In the genomic region with DNA sequence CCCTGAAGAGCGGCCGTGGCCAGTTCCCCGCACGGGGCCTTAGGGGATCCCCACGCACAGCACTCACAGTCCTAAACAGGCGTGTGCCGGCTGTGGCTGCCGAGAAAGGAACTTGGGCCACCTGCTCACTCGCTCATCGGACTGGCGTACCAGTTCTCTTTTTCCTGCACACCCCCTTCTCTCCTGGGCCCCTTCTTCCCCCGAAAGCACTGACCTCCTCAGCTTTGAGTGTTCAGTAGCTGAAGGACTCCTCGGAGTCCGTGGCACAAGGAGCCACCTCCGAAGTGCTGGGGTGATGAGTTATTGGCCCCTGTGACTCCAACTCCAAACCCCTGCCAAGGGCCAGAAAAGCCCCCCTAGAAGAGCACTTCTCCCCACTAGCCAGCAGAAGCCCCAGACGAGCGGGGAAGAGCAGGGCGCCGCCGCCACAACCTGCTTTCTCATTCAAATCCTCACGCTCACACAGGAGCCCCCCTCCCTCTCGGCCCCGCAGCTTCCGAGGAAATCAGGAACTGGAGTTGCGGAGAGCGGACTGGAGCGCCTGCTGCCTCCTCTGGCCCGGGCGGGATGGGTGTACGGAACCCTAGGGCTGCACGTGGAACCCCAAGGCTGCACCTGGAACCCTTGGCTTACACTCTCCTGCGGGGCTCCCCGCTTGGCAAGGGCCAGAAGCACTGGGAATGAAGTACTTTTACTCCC, we compare ENCODE assay signal across 1 cellular context.
TF ChIP-seq lines count a peak whose summit lies in the region.

A gene with protein sequence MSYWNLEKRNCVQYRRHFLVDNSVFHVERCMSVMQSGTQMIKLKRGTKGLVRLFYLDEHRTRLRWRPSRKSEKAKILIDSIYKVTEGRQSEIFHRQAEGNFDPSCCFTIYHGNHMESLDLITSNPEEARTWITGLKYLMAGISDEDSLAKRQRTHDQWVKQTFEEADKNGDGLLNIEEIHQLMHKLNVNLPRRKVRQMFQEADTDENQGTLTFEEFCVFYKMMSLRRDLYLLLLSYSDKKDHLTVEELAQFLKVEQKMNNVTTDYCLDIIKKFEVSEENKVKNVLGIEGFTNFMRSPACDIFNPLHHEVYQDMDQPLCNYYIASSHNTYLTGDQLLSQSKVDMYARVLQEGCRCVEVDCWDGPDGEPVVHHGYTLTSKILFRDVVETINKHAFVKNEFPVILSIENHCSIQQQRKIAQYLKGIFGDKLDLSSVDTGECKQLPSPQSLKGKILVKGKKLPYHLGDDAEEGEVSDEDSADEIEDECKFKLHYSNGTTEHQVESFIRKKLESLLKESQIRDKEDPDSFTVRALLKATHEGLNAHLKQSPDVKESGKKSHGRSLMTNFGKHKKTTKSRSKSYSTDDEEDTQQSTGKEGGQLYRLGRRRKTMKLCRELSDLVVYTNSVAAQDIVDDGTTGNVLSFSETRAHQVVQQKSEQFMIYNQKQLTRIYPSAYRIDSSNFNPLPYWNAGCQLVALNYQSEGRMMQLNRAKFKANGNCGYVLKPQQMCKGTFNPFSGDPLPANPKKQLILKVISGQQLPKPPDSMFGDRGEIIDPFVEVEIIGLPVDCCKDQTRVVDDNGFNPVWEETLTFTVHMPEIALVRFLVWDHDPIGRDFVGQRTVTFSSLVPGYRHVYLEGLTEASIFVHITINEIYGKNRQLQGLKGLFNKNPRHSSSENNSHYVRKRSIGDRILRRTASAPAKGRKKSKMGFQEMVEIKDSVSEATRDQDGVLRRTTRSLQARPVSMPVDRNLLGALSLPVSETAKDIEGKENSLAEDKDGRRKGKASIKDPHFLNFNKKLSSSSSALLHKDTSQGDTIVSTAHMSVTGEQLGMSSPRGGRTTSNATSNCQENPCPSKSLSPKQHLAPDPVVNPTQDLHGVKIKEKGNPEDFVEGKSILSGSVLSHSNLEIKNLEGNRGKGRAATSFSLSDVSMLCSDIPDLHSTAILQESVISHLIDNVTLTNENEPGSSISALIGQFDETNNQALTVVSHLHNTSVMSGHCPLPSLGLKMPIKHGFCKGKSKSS (N-terminal part only) (minus strand): TSS at position 446 of the 699 bp plus-strand sequence. CDS start 40,847 bp downstream, outside the sequence.

TF ChIP-seq in HepG2, 621 proteins besides CTCF, POLR2A, EP300 and RAD21 (continued from another document):
- TF ChIP-seq GLI4 (CRISPR knock-in tag; IDR thresholded peaks at IDR 0.05; ENCODE audit: borderline replicate concordance) (no peak), ZFX (CRISPR knock-in tag; IDR thresholded peaks at IDR 0.05; ENCODE audit: low read depth) (peak; percentile 58; the same call in 1 of the 2 replicates), ZNF713 (CRISPR knock-in tag; IDR thresholded peaks at IDR 0.05) (no peak), ZSCAN30 (CRISPR knock-in tag; IDR thresholded peaks at IDR 0.05) (peak; percentile 59; the same call in 1 of the 2 replicates), ZNF17 (CRISPR knock-in tag; IDR thresholded peaks at IDR 0.05) (peak; percentile 54; the same call in 1 of the 2 replicates), HDAC1 (CRISPR knock-in tag; IDR thresholded peaks at IDR 0.05) (peak; percentile 80), JUNB (CRISPR knock-in tag; IDR thresholded peaks at IDR 0.05; ENCODE audit: borderline replicate concordance) (no peak), BORCS8-MEF2B (CRISPR knock-in tag; IDR thresholded peaks at IDR 0.05) (peak; percentile 75; the same call in 1 of the 2 replicates), SOX13 (IDR thresholded peaks at IDR 0.05) (no peak), SOX13 (CRISPR knock-in tag; conservative IDR thresholded peaks at IDR 0.05 in 1 of 2, IDR thresholded peaks at IDR 0.05 in 1 of 2) (peak in 1 of 2 experiments; percentile 68; a peak in 2 of 4 replicates), ZSCAN25 (CRISPR knock-in tag; IDR thresholded peaks at IDR 0.05) (no peak), FOXA1 (IDR thresholded peaks at IDR 0.05) (no peak), FOXA1 (CRISPR knock-in tag; IDR thresholded peaks at IDR 0.05) (0 out of 2 replicates have a peak, but pooled peaks have one; percentile 11), ZNF451 (CRISPR knock-in tag; IDR thresholded peaks at IDR 0.05) (0 out of 2 replicates have a peak, but pooled peaks have one; percentile 47), KDM3A (CRISPR knock-in tag; IDR thresholded peaks at IDR 0.05; ENCODE audit: low read depth) (peak; percentile 40; the same call in 1 of the 2 replicates), ZNF777 (CRISPR knock-in tag; IDR thresholded peaks at IDR 0.05) (peak; percentile 64; the same call in 1 of the 2 replicates), TGIF2 (CRISPR knock-in tag; IDR thresholded peaks at IDR 0.05) (peak; percentile 86; the same call in 1 of the 2 replicates), POLR2G (IDR thresholded peaks at IDR 0.05; ENCODE audit: low read depth, low read length) (0 out of 2 replicates have a peak, but pooled peaks have one; percentile 32), ETV5 (CRISPR knock-in tag; IDR thresholded peaks at IDR 0.05; ENCODE audit: borderline replicate concordance) (peak; percentile 55), RCOR2 (CRISPR knock-in tag; IDR thresholded peaks at IDR 0.05) (peak; percentile 46; the same call in 1 of the 2 replicates), ZNF776 (CRISPR knock-in tag; IDR thresholded peaks at IDR 0.05) (no peak), NCOA2 (CRISPR knock-in tag; IDR thresholded peaks at IDR 0.05) (no peak), KMT2B (CRISPR knock-in tag; IDR thresholded peaks at IDR 0.05) (peak; percentile 77), SOX5 (CRISPR knock-in tag; IDR thresholded peaks at IDR 0.05; ENCODE audit: borderline replicate concordance) (peak; percentile 62; the same call in 1 of the 2 replicates), ZKSCAN5 (CRISPR knock-in tag; IDR thresholded peaks at IDR 0.05) (no peak), ZNF292 (CRISPR knock-in tag; IDR thresholded peaks at IDR 0.05; ENCODE audit: borderline replicate concordance, low read depth) (peak; percentile 79; the same call in 1 of the 2 replicates), AGO1 (IDR thresholded peaks at IDR 0.05; ENCODE audit: low read depth, low read length, poor library complexity, severe bottlenecking) (no peak), KAT2B (IDR thresholded peaks at IDR 0.05; ENCODE audit: borderline replicate concordance, low read depth, low read length) (no peak), FOXC1 (CRISPR knock-in tag; IDR thresholded peaks at IDR 0.05; ENCODE audit: borderline replicate concordance) (peak; percentile 59; the same call in 1 of the 2 replicates), XRCC5 (optimal IDR thresholded peaks at IDR 0.05; ENCODE audit: low read length) (peak; percentile 95), SALL1 (CRISPR knock-in tag; IDR thresholded peaks at IDR 0.05) (peak; percentile 62), ZNF572 (CRISPR knock-in tag; IDR thresholded peaks at IDR 0.05) (peak; percentile 66; the same call in 1 of the 2 replicates), ATF7-NPFF (CRISPR knock-in tag; IDR thresholded peaks at IDR 0.05; ENCODE audit: low read depth) (peak; percentile 3; the same call in 1 of the 2 replicates), NONO (IDR thresholded peaks at IDR 0.05) (no peak), NONO (CRISPR knock-in tag; conservative IDR thresholded peaks at IDR 0.05) (peak; percentile 81), ZNF557 (CRISPR knock-in tag; IDR thresholded peaks at IDR 0.05) (0 out of 2 replicates have a peak, but pooled peaks have one; percentile 32)
- TF ChIP-seq, protein P1, sequence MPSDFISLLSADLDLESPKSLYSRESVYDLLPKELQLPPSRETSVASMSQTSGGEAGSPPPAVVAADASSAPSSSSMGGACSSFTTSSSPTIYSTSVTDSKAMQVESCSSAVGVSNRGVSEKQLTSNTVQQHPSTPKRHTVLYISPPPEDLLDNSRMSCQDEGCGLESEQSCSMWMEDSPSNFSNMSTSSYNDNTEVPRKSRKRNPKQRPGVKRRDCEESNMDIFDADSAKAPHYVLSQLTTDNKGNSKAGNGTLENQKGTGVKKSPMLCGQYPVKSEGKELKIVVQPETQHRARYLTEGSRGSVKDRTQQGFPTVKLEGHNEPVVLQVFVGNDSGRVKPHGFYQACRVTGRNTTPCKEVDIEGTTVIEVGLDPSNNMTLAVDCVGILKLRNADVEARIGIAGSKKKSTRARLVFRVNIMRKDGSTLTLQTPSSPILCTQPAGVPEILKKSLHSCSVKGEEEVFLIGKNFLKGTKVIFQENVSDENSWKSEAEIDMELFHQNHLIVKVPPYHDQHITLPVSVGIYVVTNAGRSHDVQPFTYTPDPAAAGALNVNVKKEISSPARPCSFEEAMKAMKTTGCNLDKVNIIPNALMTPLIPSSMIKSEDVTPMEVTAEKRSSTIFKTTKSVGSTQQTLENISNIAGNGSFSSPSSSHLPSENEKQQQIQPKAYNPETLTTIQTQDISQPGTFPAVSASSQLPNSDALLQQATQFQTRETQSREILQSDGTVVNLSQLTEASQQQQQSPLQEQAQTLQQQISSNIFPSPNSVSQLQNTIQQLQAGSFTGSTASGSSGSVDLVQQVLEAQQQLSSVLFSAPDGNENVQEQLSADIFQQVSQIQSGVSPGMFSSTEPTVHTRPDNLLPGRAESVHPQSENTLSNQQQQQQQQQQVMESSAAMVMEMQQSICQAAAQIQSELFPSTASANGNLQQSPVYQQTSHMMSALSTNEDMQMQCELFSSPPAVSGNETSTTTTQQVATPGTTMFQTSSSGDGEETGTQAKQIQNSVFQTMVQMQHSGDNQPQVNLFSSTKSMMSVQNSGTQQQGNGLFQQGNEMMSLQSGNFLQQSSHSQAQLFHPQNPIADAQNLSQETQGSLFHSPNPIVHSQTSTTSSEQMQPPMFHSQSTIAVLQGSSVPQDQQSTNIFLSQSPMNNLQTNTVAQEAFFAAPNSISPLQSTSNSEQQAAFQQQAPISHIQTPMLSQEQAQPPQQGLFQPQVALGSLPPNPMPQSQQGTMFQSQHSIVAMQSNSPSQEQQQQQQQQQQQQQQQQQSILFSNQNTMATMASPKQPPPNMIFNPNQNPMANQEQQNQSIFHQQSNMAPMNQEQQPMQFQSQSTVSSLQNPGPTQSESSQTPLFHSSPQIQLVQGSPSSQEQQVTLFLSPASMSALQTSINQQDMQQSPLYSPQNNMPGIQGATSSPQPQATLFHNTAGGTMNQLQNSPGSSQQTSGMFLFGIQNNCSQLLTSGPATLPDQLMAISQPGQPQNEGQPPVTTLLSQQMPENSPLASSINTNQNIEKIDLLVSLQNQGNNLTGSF (CRISPR knock-in tag; IDR thresholded peaks at IDR 0.05) = no peak
- TF ChIP-seq, protein P2, sequence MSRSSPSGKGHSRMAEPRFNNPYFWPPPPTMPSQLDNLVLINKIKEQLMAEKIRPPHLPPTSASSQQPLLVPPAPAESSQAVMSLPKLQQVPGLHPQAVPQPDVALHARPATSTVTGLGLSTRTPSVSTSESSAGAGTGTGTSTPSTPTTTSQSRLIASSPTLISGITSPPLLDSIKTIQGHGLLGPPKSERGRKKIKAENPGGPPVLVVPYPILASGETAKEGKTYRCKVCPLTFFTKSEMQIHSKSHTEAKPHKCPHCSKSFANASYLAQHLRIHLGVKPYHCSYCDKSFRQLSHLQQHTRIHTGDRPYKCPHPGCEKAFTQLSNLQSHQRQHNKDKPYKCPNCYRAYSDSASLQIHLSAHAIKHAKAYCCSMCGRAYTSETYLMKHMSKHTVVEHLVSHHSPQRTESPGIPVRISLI (CRISPR knock-in tag; IDR thresholded peaks at IDR 0.05; ENCODE audit: borderline replicate concordance) = peak; percentile 50; the same call in 1 of the 2 replicates
- TF ChIP-seq, protein P3, sequence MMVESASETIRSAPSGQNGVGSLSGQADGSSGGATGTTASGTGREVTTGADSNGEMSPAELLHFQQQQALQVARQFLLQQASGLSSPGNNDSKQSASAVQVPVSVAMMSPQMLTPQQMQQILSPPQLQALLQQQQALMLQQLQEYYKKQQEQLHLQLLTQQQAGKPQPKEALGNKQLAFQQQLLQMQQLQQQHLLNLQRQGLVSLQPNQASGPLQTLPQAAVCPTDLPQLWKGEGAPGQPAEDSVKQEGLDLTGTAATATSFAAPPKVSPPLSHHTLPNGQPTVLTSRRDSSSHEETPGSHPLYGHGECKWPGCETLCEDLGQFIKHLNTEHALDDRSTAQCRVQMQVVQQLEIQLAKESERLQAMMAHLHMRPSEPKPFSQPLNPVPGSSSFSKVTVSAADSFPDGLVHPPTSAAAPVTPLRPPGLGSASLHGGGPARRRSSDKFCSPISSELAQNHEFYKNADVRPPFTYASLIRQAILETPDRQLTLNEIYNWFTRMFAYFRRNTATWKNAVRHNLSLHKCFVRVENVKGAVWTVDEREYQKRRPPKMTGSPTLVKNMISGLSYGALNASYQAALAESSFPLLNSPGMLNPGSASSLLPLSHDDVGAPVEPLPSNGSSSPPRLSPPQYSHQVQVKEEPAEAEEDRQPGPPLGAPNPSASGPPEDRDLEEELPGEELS (CRISPR knock-in tag; IDR thresholded peaks at IDR 0.05) = peak; percentile 54; the same call in 1 of the 2 replicates
